Comparison of ENCODE assay signal across 8 cellular contexts in genomic region chr2:112275314-112275886, GRCh38. TPM values are rescaled to one million over a fixed set of nuclear protein-coding genes. Genes with fewer than 3 reads are reported as not detected.
DNase-seq lines count a peak whose midpoint lies in the region; ATAC-seq and TF ChIP-seq lines count a peak whose summit lies in the region.

A gene with protein sequence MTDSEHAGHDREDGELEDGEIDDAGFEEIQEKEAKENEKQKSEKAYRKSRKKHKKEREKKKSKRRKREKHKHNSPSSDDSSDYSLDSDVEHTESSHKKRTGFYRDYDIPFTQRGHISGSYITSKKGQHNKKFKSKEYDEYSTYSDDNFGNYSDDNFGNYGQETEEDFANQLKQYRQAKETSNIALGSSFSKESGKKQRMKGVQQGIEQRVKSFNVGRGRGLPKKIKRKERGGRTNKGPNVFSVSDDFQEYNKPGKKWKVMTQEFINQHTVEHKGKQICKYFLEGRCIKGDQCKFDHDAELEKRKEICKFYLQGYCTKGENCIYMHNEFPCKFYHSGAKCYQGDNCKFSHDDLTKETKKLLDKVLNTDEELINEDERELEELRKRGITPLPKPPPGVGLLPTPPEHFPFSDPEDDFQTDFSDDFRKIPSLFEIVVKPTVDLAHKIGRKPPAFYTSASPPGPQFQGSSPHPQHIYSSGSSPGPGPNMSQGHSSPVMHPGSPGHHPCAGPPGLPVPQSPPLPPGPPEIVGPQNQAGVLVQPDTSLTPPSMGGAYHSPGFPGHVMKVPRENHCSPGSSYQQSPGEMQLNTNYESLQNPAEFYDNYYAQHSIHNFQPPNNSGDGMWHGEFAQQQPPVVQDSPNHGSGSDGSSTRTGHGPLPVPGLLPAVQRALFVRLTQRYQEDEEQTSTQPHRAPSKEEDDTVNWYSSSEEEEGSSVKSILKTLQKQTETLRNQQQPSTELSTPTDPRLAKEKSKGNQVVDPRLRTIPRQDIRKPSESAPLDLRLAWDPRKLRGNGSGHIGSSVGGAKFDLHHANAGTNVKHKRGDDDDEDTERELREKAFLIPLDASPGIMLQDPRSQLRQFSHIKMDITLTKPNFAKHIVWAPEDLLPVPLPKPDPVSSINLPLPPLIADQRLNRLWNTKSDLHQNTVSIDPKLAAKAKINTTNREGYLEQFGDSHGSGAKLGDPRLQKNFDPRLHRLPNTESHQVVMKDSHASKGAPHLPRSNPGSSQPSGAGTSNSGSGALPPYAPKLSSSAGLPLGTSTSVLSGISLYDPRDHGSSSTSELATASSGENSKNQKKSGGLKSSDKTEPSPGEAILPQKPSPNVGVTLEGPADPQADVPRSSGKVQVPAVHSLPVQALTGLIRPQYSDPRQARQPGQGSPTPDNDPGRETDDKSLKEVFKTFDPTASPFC (plus strand): TSS chr2:112275597. CDS start chr2:112275995, 398 bp downstream.

- no peaks in the 10 kb centered on the region for H3K36me3 ChIP-seq in liver (ENCODE audit: control insufficient read depth in 4 of 4, insufficient read depth in 3 of 4, low read depth in 1 of 4, low read length in 3 of 4)

- no peaks in the 10 kb centered on the region for H3K9me3 Mint-ChIP-seq in dendritic cell treated with granulocyte-macrophage colony-stimulating factor and Interleukin-4, amounts not matched to agents 40 ng/mL and 50 ng/mL, for 4 days

- under 1% methylated on average over 59 of the region's 59 CpGs for WGBS in liver

- peak; percentile 36 to 53 for TF ChIP-seq RAD21 in liver (IDR thresholded peaks at IDR 0.05)

- H3K4me3 Mint-ChIP-seq in dendritic cell treated with granulocyte-macrophage colony-stimulating factor and Interleukin-4, amounts not matched to agents 40 ng/mL and 50 ng/mL, for 4 days: peak within 1 kb of the TSS; percentile 85

- H3K27me3 ChIP-seq in liver (ENCODE audit: control insufficient read depth in 4 of 4, insufficient read depth in 4 of 4, low read length in 3 of 4): no peaks in the 10 kb centered on the region

- H3K9me3 ChIP-seq in liver (ENCODE audit: control insufficient read depth in 4 of 4, low read length in 3 of 4): no peaks in the 10 kb centered on the region

- no peaks in the 10 kb centered on the region for H3K27me3 Mint-ChIP-seq in dendritic cell treated with granulocyte-macrophage colony-stimulating factor and Interleukin-4, amounts not matched to agents 40 ng/mL and 50 ng/mL, for 4 days

- intact Hi-C loops in dendritic cell treated with granulocyte-macrophage colony-stimulating factor and Interleukin-4, amounts not matched to agents 40 ng/mL and 50 ng/mL, for 4 days (cut with micrococcal nuclease): loop anchor here (2.0 kb wide), 1 partner anchor 21 kb away; the partner anchor contains the start of gene ZC3H8

- peaks cover 6% of the 10 kb centered on the region for H3K36me3 Mint-ChIP-seq in dendritic cell treated with granulocyte-macrophage colony-stimulating factor and Interleukin-4, amounts not matched to agents 40 ng/mL and 50 ng/mL, for 4 days (ENCODE audit: low read depth)

- H3K4me3 ChIP-seq in liver (ENCODE audit: low read depth in 1 of 3, low read length in 3 of 3): peak within 1 kb of the TSS; percentile 71 to 94 (median 83)

- H3K4me1 Mint-ChIP-seq in dendritic cell treated with granulocyte-macrophage colony-stimulating factor and Interleukin-4, amounts not matched to agents 40 ng/mL and 50 ng/mL, for 4 days (ENCODE audit: low read depth): no peaks in the 10 kb centered on the region

- DNase-seq in C1 segment of cervical spinal cord (lab: John Stamatoyannopoulos, UW) (peak; percentile 86 to 99 (median 98)), NCI-H69 (lab: John Stamatoyannopoulos, UW) (peak; percentile 96)
- DNase-seq in activated CD4-positive, alpha-beta T cell treated with anti-CD3 and anti-CD28 coated beads, Interleukin-2, amount 50 U/mL, for 24 hours (ENCODE audit: low read depth in 1 of 2, low spot score in 1 of 2): peak; percentile 99 to 100
- DNase-seq in stimulated activated CD4-positive, alpha-beta T cell treated with anti-CD3 and anti-CD28 coated beads, Interleukin-4, amount 100 ng/mL, for 24 hours: peak; percentile 100

- H3K9ac ChIP-seq in liver (ENCODE audit: low read depth in 1 of 2, low read length in 2 of 2): peak within 1 kb of the TSS; percentile 93 to 96

- peak within 1 kb of the TSS; percentile 97 for H3K27ac Mint-ChIP-seq in dendritic cell treated with granulocyte-macrophage colony-stimulating factor and Interleukin-4, amounts not matched to agents 40 ng/mL and 50 ng/mL, for 4 days

- peak; percentile 88 for ATAC-seq in GM19328 (IDR thresholded peaks at IDR 0.05; ENCODE audit: unreplicated experiment)
- ATAC-seq in HG03520 (IDR thresholded peaks at IDR 0.05; ENCODE audit: unreplicated experiment): peak; percentile 92

- H3K27ac ChIP-seq in liver (ENCODE audit: low read depth in 1 of 2, low read length in 2 of 2): peak within 1 kb of the TSS; percentile 99 to 100

- peaks cover 0 to 13% (median under 1%) of the 10 kb centered on the region in 4 donors for H3K4me1 ChIP-seq in liver (ENCODE audit: control insufficient read depth in 4 of 4, insufficient read depth in 4 of 4, low read length in 3 of 4)

- TF ChIP-seq CTCF in liver (IDR thresholded peaks at IDR 0.05; ENCODE audit: low read depth, low read length, missing input control): peak; percentile 5

TF ChIP-seq in liver, 16 proteins besides CTCF, POLR2A, EP300 and RAD21:
- peak; percentile 50 to 52 for TF ChIP-seq HNF4A (conservative IDR thresholded peaks at IDR 0.05)
- peak; percentile 94 for TF ChIP-seq REST (IDR thresholded peaks at IDR 0.05)
- peak; percentile 99 for TF ChIP-seq YY1 (IDR thresholded peaks at IDR 0.05)
- no peak for TF ChIP-seq NR2F2 (IDR thresholded peaks at IDR 0.05)
- TF ChIP-seq RXRA (IDR thresholded peaks at IDR 0.05): peak; percentile 6 to 38
- TF ChIP-seq, protein P1, sequence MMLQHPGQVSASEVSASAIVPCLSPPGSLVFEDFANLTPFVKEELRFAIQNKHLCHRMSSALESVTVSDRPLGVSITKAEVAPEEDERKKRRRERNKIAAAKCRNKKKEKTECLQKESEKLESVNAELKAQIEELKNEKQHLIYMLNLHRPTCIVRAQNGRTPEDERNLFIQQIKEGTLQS (IDR thresholded peaks at IDR 0.05): no peak
- TF ChIP-seq GABPA (IDR thresholded peaks at IDR 0.05 in 1 of 2, conservative IDR thresholded peaks at IDR 0.05 in 1 of 2): peak in 1 of 2 donors; percentile 43
- TF ChIP-seq MAX (IDR thresholded peaks at IDR 0.05): no peak
- peak in 1 of 2 donors; percentile 76 for TF ChIP-seq EGR1 (IDR thresholded peaks at IDR 0.05; ENCODE audit: low read depth in 2 of 2)
- TF ChIP-seq SP1 (IDR thresholded peaks at IDR 0.05): peak; percentile 93
- TF ChIP-seq, protein P2, sequence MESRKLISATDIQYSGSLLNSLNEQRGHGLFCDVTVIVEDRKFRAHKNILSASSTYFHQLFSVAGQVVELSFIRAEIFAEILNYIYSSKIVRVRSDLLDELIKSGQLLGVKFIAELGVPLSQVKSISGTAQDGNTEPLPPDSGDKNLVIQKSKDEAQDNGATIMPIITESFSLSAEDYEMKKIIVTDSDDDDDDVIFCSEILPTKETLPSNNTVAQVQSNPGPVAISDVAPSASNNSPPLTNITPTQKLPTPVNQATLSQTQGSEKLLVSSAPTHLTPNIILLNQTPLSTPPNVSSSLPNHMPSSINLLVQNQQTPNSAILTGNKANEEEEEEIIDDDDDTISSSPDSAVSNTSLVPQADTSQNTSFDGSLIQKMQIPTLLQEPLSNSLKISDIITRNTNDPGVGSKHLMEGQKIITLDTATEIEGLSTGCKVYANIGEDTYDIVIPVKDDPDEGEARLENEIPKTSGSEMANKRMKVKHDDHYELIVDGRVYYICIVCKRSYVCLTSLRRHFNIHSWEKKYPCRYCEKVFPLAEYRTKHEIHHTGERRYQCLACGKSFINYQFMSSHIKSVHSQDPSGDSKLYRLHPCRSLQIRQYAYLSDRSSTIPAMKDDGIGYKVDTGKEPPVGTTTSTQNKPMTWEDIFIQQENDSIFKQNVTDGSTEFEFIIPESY (IDR thresholded peaks at IDR 0.05): no peak
- TF ChIP-seq JUND (IDR thresholded peaks at IDR 0.05): no peak
- TF ChIP-seq FOXA1 (IDR thresholded peaks at IDR 0.05): peak; percentile 47
- peak; percentile 45 for TF ChIP-seq HNF4G (IDR thresholded peaks at IDR 0.05)
- TF ChIP-seq TAF1 (conservative IDR thresholded peaks at IDR 0.05): peak; percentile 94
- no peak for TF ChIP-seq FOXA2 (IDR thresholded peaks at IDR 0.05)

RNA-seq across cellular contexts. Expression of the gene that starts here (rescaled TPM):
- total RNA-seq in liver: 1 to 10 TPM; 3.7 to 5.8 TPM
- under 1 TPM; 0.32 to 0.99 TPM for polyA plus RNA-seq in liver

Comparison
In these comparisons a context has a peak if more than half of its experiments do, and no peak if none do; other contexts are left out.
1. Peak in every context shown above with its lines: DNase-seq, ATAC-seq, H3K4me3 ChIP-seq and H3K27ac ChIP-seq.